ENCODE assay signal across 17 cellular contexts in genomic region chr6:5960456-5960855, GRCh38. TPM values are rescaled to one million over a fixed set of nuclear protein-coding genes. Genes with fewer than 3 reads are reported as not detected.
DNase-seq lines count a peak whose midpoint lies in the region; ATAC-seq and TF ChIP-seq lines count a peak whose summit lies in the region.
"Had no signal": no experiment of that assay in that cellular context is flagged by ENCODE, and none has a peak within 500 bp of the region (broad histone marks: within the 10 kb centered on the region; RNA-seq: fewer than 3 reads in every experiment).

No MANE protein-coding gene starts in this region.

- H3K27ac ChIP-seq in neuronal stem cell (replicated peaks; ENCODE audit: low read length) (no peak overlapping the region), RWPE1 (no peak overlapping the region), gastroesophageal sphincter (no peak overlapping the region)
- H3K27ac ChIP-seq: 22Rv1, A549, C4-2B had no signal

- WGBS in neuronal stem cell (ENCODE audit: extremely low coverage in 2 of 2, insufficient read length in 2 of 2, insufficient replicate concordance in 1 of 2), 2 donors = no CpG with 5 or more reads among the region's 5 CpGs
- 60% methylated on average over 1 of the region's 5 CpGs; no CpG with 5 or more reads in 1 of the 2 donors for WGBS in gastroesophageal sphincter (ENCODE audit: low coverage in 1 of 2), 2 donors

- H3K4ac ChIP-seq in neuronal stem cell (ENCODE audit: low read length) = no peak overlapping the region

- no peak for TF ChIP-seq POLR2A in gastroesophageal sphincter (IDR thresholded peaks at IDR 0.05)

- POLR2A ChIA-PET in activated CD4-positive, alpha-beta T cell treated with anti-CD3 and anti-CD28 coated beads for 36 hours (lab: Charles Lee) = no interaction called here
- POLR2A ChIA-PET in RWPE1 (lab: Yijun Ruan, JAX; ENCODE audit: low non-redundant PET) = no interaction called here

- H3K79me1 ChIP-seq in neuronal stem cell (ENCODE audit: low read depth, low read length) = no peaks in the 10 kb centered on the region

- H3K4me1 Mint-ChIP-seq in activated CD4-positive, alpha-beta T cell treated with anti-CD3 and anti-CD28 coated beads for 36 hours = no peaks in the 10 kb centered on the region

- H2BK15ac ChIP-seq in neuronal stem cell (ENCODE audit: low read length) = no peak overlapping the region

- no peaks in the 10 kb centered on the region for H3K9me3 ChIP-seq in neuronal stem cell (replicated peaks in 1 of 2; ENCODE audit: control insufficient read depth in 2 of 2, insufficient read depth in 1 of 2, low read depth in 1 of 2, low read length in 2 of 2)
- H3K9me3 ChIP-seq in gastroesophageal sphincter = no peaks in the 10 kb centered on the region
- H3K9me3 ChIP-seq: A549, Caco-2, HAP-1 had no signal

- peaks cover 4% of the 10 kb centered on the region for H3K27me3 Mint-ChIP-seq in activated CD4-positive, alpha-beta T cell treated with anti-CD3 and anti-CD28 coated beads for 36 hours

- no peak overlapping the region for H3K23ac ChIP-seq in neuronal stem cell (ENCODE audit: low read depth, low read length, poor library complexity)

- H3K4me3 Mint-ChIP-seq in activated CD4-positive, alpha-beta T cell treated with anti-CD3 and anti-CD28 coated beads for 36 hours = no peak overlapping the region
- H3K4me3 Mint-ChIP-seq: CD4-positive, alpha-beta T cell had no signal

- peaks cover 0 to 14% of the 10 kb centered on the region in 2 donors for H3K4me1 ChIP-seq in neuronal stem cell (ENCODE audit: control insufficient read depth in 2 of 2, insufficient read depth in 1 of 2, low read depth in 1 of 2, low read length in 2 of 2)
- H3K4me1 ChIP-seq in gastroesophageal sphincter = no peaks in the 10 kb centered on the region
- H3K4me1 ChIP-seq: A549, Caco-2, HAP-1 had no signal

- CTCF ChIA-PET in activated CD4-positive, alpha-beta T cell treated with anti-CD3 and anti-CD28 coated beads for 36 hours (lab: Charles Lee) = interaction anchor here (0.6 kb wide), 1 partner anchor 159 kb away, joined by 4 read pairs; no protein-coding TSS in a partner anchor
- CTCF ChIA-PET in RWPE1 (lab: Yijun Ruan, JAX) = no interaction called here

- H3K27me3 ChIP-seq in neuronal stem cell (ENCODE audit: control insufficient read depth in 3 of 3, insufficient read depth in 3 of 3, low read depth in 1 of 3, low read length in 3 of 3) (no peaks in the 10 kb centered on the region), gastroesophageal sphincter (no peaks in the 10 kb centered on the region)

- no peak overlapping the region for H4K91ac ChIP-seq in neuronal stem cell (ENCODE audit: low read depth, low read length, poor library complexity)

- H3K14ac ChIP-seq in neuronal stem cell (ENCODE audit: low read length) = no peak overlapping the region

- H3K18ac ChIP-seq in neuronal stem cell (ENCODE audit: low read length) = no peak overlapping the region

- H3K4me3 ChIP-seq in Jurkat, Clone E6-1 (ENCODE audit: low read length) = no peak overlapping the region
- H3K4me3 ChIP-seq in neuronal stem cell (ENCODE audit: low read length in 2 of 2) (no peak overlapping the region), gastroesophageal sphincter (no peak overlapping the region)
- H3K4me3 ChIP-seq: A549, HAP-1, K562 had no signal

- intact Hi-C loops in activated CD4-positive, alpha-beta T cell treated with anti-CD3 and anti-CD28 coated beads for 36 hours (cut with DNase I, micrococcal nuclease) = loop anchor here in 1 of 2 experiments (10.0 kb wide), 1 partner anchor 174 kb away; no protein-coding TSS in a partner anchor

- H3K9me3 Mint-ChIP-seq in activated CD4-positive, alpha-beta T cell treated with anti-CD3 and anti-CD28 coated beads for 36 hours (ENCODE audit: low read depth) = no peaks in the 10 kb centered on the region
- H3K9me3 Mint-ChIP-seq: CD4-positive, alpha-beta T cell had no signal

- H4K8ac ChIP-seq in neuronal stem cell (ENCODE audit: low read depth, low read length) = no peak overlapping the region

- H2AFZ ChIP-seq in neuronal stem cell (ENCODE audit: low read length) = no peak overlapping the region

- no peak overlapping the region for H2BK120ac ChIP-seq in neuronal stem cell (ENCODE audit: low read depth, low read length)

- DNase-seq in activated CD4-positive, alpha-beta T cell treated with anti-CD3 and anti-CD28 coated beads for 36 hours = no peak
- DNase-seq in activated CD4-positive, alpha-beta T cell treated with anti-CD3 and anti-CD28 coated beads for 4 hours = no peak
- DNase-seq in Jurkat, Clone E6-1 (ENCODE audit: low read depth, low spot score) = peak; percentile 22
- DNase-seq in neuronal stem cell (ENCODE audit: low spot score) (no peak), RWPE1 (ENCODE audit: low spot score) (no peak)
- DNase-seq: AML-193; Caco-2; CD4-positive, alpha-beta T cell; GF-D8 had no signal

- no peak overlapping the region for H2BK5ac ChIP-seq in neuronal stem cell (ENCODE audit: low read length)

- no peak overlapping the region for H3K9ac ChIP-seq in neuronal stem cell (ENCODE audit: low read depth, low read length, poor library complexity)

- H3K36me3 ChIP-seq in neuronal stem cell (replicated peaks in 1 of 2; ENCODE audit: control insufficient read depth in 2 of 2, insufficient read depth in 2 of 2, low read length in 2 of 2) = no peaks in the 10 kb centered on the region
- no peaks in the 10 kb centered on the region for H3K36me3 ChIP-seq in gastroesophageal sphincter
- H3K36me3 ChIP-seq: HAP-1 had no signal

- no peaks in the 10 kb centered on the region for H3K36me3 Mint-ChIP-seq in activated CD4-positive, alpha-beta T cell treated with anti-CD3 and anti-CD28 coated beads for 36 hours (ENCODE audit: low read depth)

- TF ChIP-seq CTCF in RWPE1 (conservative IDR thresholded peaks at IDR 0.05; ENCODE audit: low read depth) = no peak
- TF ChIP-seq CTCF in gastroesophageal sphincter (IDR thresholded peaks at IDR 0.05) = no peak

- ATAC-seq in activated CD4-positive, alpha-beta T cell treated with anti-CD3 and anti-CD28 coated beads for 36 hours = peak; percentile 23
- no peak for ATAC-seq in HG02588 (IDR thresholded peaks at IDR 0.05; ENCODE audit: unreplicated experiment)
- no peak for ATAC-seq in gastroesophageal sphincter
- ATAC-seq: A549, K562 had no signal

- no peak for TF ChIP-seq EP300 in gastroesophageal sphincter (IDR thresholded peaks at IDR 0.05)

- no peak overlapping the region for H3K4me2 ChIP-seq in neuronal stem cell (ENCODE audit: insufficient read depth, low read length, poor library complexity, severe bottlenecking)
- H3K4me2 ChIP-seq: A549 had no signal

- peak overlapping the region; percentile 26 for H2AK5ac ChIP-seq in neuronal stem cell (ENCODE audit: low read depth, low read length)

- H2BK12ac ChIP-seq in neuronal stem cell (ENCODE audit: low read length) = peak overlapping the region; percentile 5

- no peak overlapping the region for H3K27ac Mint-ChIP-seq in activated CD4-positive, alpha-beta T cell treated with anti-CD3 and anti-CD28 coated beads for 36 hours
- H3K27ac Mint-ChIP-seq: CD4-positive, alpha-beta T cell had no signal

RNA-seq across cellular contexts. Expression of gene NRN1, which starts 46.3 kb away (rescaled TPM):
- 1 to 10 TPM; 4.6 to 7.5 TPM for total RNA-seq in activated CD4-positive, alpha-beta T cell treated with anti-CD3 and anti-CD28 coated beads for 36 hours
- 64.3 TPM for polyA plus RNA-seq in Jurkat, Clone E6-1 (2012; ENCODE audit: insufficient read depth, insufficient read length)
- polyA plus RNA-seq in neuronal stem cell (2013, experiment 1 of 2) = 2.6 TPM
- polyA plus RNA-seq in neuronal stem cell (2013, experiment 2 of 2) = 2.7 TPM
- total RNA-seq in gastroesophageal sphincter = 10 to 100 TPM in 3 of 4 donors, 1 to 10 TPM in 1; 5.6 to 22.7 (median 15.1) TPM
- total RNA-seq: Caco-2; CD4-positive, alpha-beta T cell; HT-29; K562 had no signal
- polyA plus RNA-seq: K562 had no signal
